Comparison of ENCODE assay signal across 30 cellular contexts in genomic region chr18:22394428-22394827, GRCh38. TPM values are rescaled to one million over a fixed set of nuclear protein-coding genes. Genes with fewer than 3 reads are reported as not detected.
"Had no signal": no experiment of that assay in that cellular context is flagged by ENCODE, and none has a peak within 500 bp of the region (broad histone marks: within the 10 kb centered on the region; RNA-seq: fewer than 3 reads in every experiment).

No MANE protein-coding gene starts in this region.

- FAIRE-seq: astrocyte had no signal

- H3K27ac Mint-ChIP-seq: activated CD4-positive, alpha-beta memory T cell treated with anti-CD3 and anti-CD28 coated beads for 36 hours; activated CD4-positive, alpha-beta T cell treated with anti-CD3 and anti-CD28 coated beads, Interleukin-2, amount 10 ng/mL, durations not matched to agents 7 days and 5 days; activated naive CD8-positive, alpha-beta T cell; brain had no signal

- H3K4me1 ChIP-seq: SJCRH30 had no signal

- H3K27ac ChIP-seq: RWPE1, SJCRH30, VCaP had no signal

- H3K4me3 Mint-ChIP-seq: activated CD4-positive, alpha-beta memory T cell treated with anti-CD3 and anti-CD28 coated beads for 36 hours; activated CD4-positive, alpha-beta T cell treated with anti-CD3 and anti-CD28 coated beads, Interleukin-2, amount 10 ng/mL, durations not matched to agents 7 days and 5 days; activated naive CD8-positive, alpha-beta T cell; activated T-cell treated with anti-CD3 and anti-CD28 coated beads, Interleukin-2, amount 50 U/mL, for 4 hours; brain had no signal

- H3K27me3 Mint-ChIP-seq: activated CD4-positive, alpha-beta memory T cell treated with anti-CD3 and anti-CD28 coated beads for 36 hours; activated CD4-positive, alpha-beta T cell treated with anti-CD3 and anti-CD28 coated beads, Interleukin-2, amount 10 ng/mL, durations not matched to agents 7 days and 5 days had no signal

- H3K4me1 Mint-ChIP-seq: activated CD4-positive, alpha-beta T cell treated with anti-CD3 and anti-CD28 coated beads, Interleukin-2, amount 10 ng/mL, durations not matched to agents 7 days and 5 days; brain had no signal

- H3K4me2 ChIP-seq: SK-N-SH had no signal

- DNase-seq: activated CD4-positive, alpha-beta memory T cell treated with anti-CD3 and anti-CD28 coated beads for 36 hours; activated CD4-positive, alpha-beta T cell treated with anti-CD3 and anti-CD28 coated beads, Interleukin-2, amount 10 ng/mL, durations not matched to agents 7 days and 5 days; activated CD4-positive, CD25-positive, alpha-beta regulatory T cell; activated CD8-positive, alpha-beta memory T cell treated with anti-CD3 and anti-CD28 coated beads for 24 hours; activated effector memory CD4-positive, alpha-beta T cell treated with anti-CD3 and anti-CD28 coated beads, Interleukin-2, amount 50 U/mL, for 16 hours; activated naive CD4-positive, alpha-beta T cell treated with Interleukin-2 at 50 U/mL for 16 hours; activated T-cell treated with anti-CD3 and anti-CD28 coated beads, Interleukin-2, amount 50 U/mL, for 4 hours; amygdala; Karpas-422; NCI-H1048; NCI-H1417; NCI-H1930; NCI-H2171; NCI-H2227 treated with DMSO at 0.1 percent for 48 hours; NCI-H446 treated with DMSO at 0.1 percent for 48 hours; NCI-H524 treated with DMSO at 0.1 percent for 48 hours; NCI-H748 treated with DMSO at 0.1 percent for 48 hours; NK-92 treated with Interleukin-12 subunit alpha and Interleukin-12 subunit beta, amount 100 ng/mL, for 24 hours; OCI-M1; Right ventricle myocardium superior; SJCRH30; SK-N-SH; T-helper 1 cell had no signal

- H3K27me3 ChIP-seq: SJCRH30 had no signal

- H3K9ac ChIP-seq: SK-N-SH had no signal

- H3K9me3 ChIP-seq: SJCRH30, SK-N-SH had no signal

- H3K36me3 ChIP-seq: SJCRH30 had no signal

- ATAC-seq: activated T-cell treated with anti-CD3 and anti-CD28 coated beads, Interleukin-2, amount 50 U/mL, for 4 hours; Panc1 had no signal

- H3K9me3 Mint-ChIP-seq: activated CD4-positive, alpha-beta memory T cell treated with anti-CD3 and anti-CD28 coated beads for 36 hours; activated CD4-positive, alpha-beta T cell treated with anti-CD3 and anti-CD28 coated beads, Interleukin-2, amount 10 ng/mL, durations not matched to agents 7 days and 5 days; activated T-cell treated with anti-CD3 and anti-CD28 coated beads, Interleukin-2, amount 50 U/mL, for 4 hours had no signal

- H3K4me3 ChIP-seq: SJCRH30 had no signal

- H3K36me3 Mint-ChIP-seq: activated CD4-positive, alpha-beta memory T cell treated with anti-CD3 and anti-CD28 coated beads for 36 hours; activated naive CD8-positive, alpha-beta T cell; brain had no signal

RNA-seq across cellular contexts. Expression of gene CTAGE1, which starts 23.3 kb away (rescaled TPM):
- total RNA-seq: activated CD4-positive, alpha-beta memory T cell treated with anti-CD3 and anti-CD28 coated beads for 36 hours; activated CD4-positive, alpha-beta T cell treated with anti-CD3 and anti-CD28 coated beads, Interleukin-2, amount 10 ng/mL, durations not matched to agents 7 days and 5 days; activated T-cell treated with anti-CD3 and anti-CD28 coated beads, Interleukin-2, amount 50 U/mL, for 4 hours; Right ventricle myocardium superior; SJCRH30; T-helper 2 cell treated with Interferon-gamma antibody and Interleukin-4, amounts not matched to agents 100 ng/mL and 5 ng/mL, for 36 hours had no signal
